In genomic region chr11:5476184-5476819, GRCh38 we compare ENCODE assay signal across 8 cellular contexts. TPM values are rescaled to one million over a fixed set of nuclear protein-coding genes. Genes with fewer than 3 reads are reported as not detected.
A peak's percentile ranks its signal among the peaks of the same experiment; 100 is the strongest.
DNase-seq lines count a peak whose midpoint lies in the region; ATAC-seq, FAIRE-seq and TF ChIP-seq lines count a peak whose summit lies in the region.

No MANE protein-coding gene starts in this region.

- peak; percentile 80 for ATAC-seq in HG02610 (IDR thresholded peaks at IDR 0.05; ENCODE audit: unreplicated experiment)

- no peak overlapping the region for H3K4me3 Mint-ChIP-seq in activated T-helper 1 cell treated with anti-CD3 and anti-CD28 coated beads, Interleukin-12 subunit alpha, Interleukin-12 subunit beta, Interleukin-2, Interleukin-4 antibody, amounts not matched to agents 30 ng/mL and 10 ng/mL and 1 ng/mL, durations not matched to agents 14 hours and 24 hours and 36 hours
- H3K4me3 Mint-ChIP-seq in glutamatergic neuron (ENCODE audit: unreplicated experiment), result no peak overlapping the region

- DNase-seq in GM04504 (ENCODE audit: low read depth) (peak; percentile 18), NCI-H345 treated with DMSO at 0.1 percent for 48 hours (lab: John Stamatoyannopoulos, UW; ENCODE audit: unreplicated experiment) (peak; percentile 34), glutamatergic neuron (peak; percentile 48), retina (peak; percentile 3), DMS79 (lab: John Stamatoyannopoulos, UW) (no peak)
- DNase-seq in activated T-helper 1 cell treated with anti-CD3 and anti-CD28 coated beads, Interleukin-12 subunit alpha, Interleukin-12 subunit beta, Interleukin-2, Interleukin-4 antibody, amounts not matched to agents 30 ng/mL and 10 ng/mL and 1 ng/mL, durations not matched to agents 14 hours and 24 hours and 36 hours (ENCODE audit: low spot score), result peak; percentile 4

- H3K36me3 Mint-ChIP-seq in activated T-helper 1 cell treated with anti-CD3 and anti-CD28 coated beads, Interleukin-12 subunit alpha, Interleukin-12 subunit beta, Interleukin-2, Interleukin-4 antibody, amounts not matched to agents 30 ng/mL and 10 ng/mL and 1 ng/mL, durations not matched to agents 14 hours and 24 hours and 36 hours (ENCODE audit: low read depth), result no peaks in the 10 kb centered on the region
- H3K36me3 Mint-ChIP-seq in glutamatergic neuron (ENCODE audit: unreplicated experiment), result no peaks in the 10 kb centered on the region

- H3K27me3 Mint-ChIP-seq in activated T-helper 1 cell treated with anti-CD3 and anti-CD28 coated beads, Interleukin-12 subunit alpha, Interleukin-12 subunit beta, Interleukin-2, Interleukin-4 antibody, amounts not matched to agents 30 ng/mL and 10 ng/mL and 1 ng/mL, durations not matched to agents 14 hours and 24 hours and 36 hours (ENCODE audit: insufficient read depth), result peaks cover 6% of the 10 kb centered on the region
- H3K27me3 Mint-ChIP-seq in glutamatergic neuron (ENCODE audit: unreplicated experiment), result no peaks in the 10 kb centered on the region

- peak; percentile 90 for TF ChIP-seq CTCF in glutamatergic neuron (IDR thresholded peaks at IDR 0.05; ENCODE audit: partially characterized antibody, unreplicated experiment)

- H3K27ac Mint-ChIP-seq in activated T-helper 1 cell treated with anti-CD3 and anti-CD28 coated beads, Interleukin-12 subunit alpha, Interleukin-12 subunit beta, Interleukin-2, Interleukin-4 antibody, amounts not matched to agents 30 ng/mL and 10 ng/mL and 1 ng/mL, durations not matched to agents 14 hours and 24 hours and 36 hours, result no peak overlapping the region
- no peak overlapping the region for H3K27ac Mint-ChIP-seq in glutamatergic neuron (ENCODE audit: unreplicated experiment)

- peak; percentile 34 for FAIRE-seq in A204.1 (lab: Jason Lieb, UNC)

- no peaks in the 10 kb centered on the region for H3K9me3 Mint-ChIP-seq in activated T-helper 1 cell treated with anti-CD3 and anti-CD28 coated beads, Interleukin-12 subunit alpha, Interleukin-12 subunit beta, Interleukin-2, Interleukin-4 antibody, amounts not matched to agents 30 ng/mL and 10 ng/mL and 1 ng/mL, durations not matched to agents 14 hours and 24 hours and 36 hours
- H3K9me3 Mint-ChIP-seq in glutamatergic neuron (ENCODE audit: unreplicated experiment), result peaks cover 2% of the 10 kb centered on the region

- intact Hi-C loops in activated T-helper 1 cell treated with anti-CD3 and anti-CD28 coated beads, Interleukin-12 subunit alpha, Interleukin-12 subunit beta, Interleukin-2, Interleukin-4 antibody, amounts not matched to agents 30 ng/mL and 10 ng/mL and 1 ng/mL, durations not matched to agents 14 hours and 24 hours and 36 hours (cut with micrococcal nuclease), result loop anchor here (1.0 kb wide), 2 partner anchors 332 to 415 kb away; partner anchors contain the start of gene OR52N2

- H3K4me1 Mint-ChIP-seq in activated T-helper 1 cell treated with anti-CD3 and anti-CD28 coated beads, Interleukin-12 subunit alpha, Interleukin-12 subunit beta, Interleukin-2, Interleukin-4 antibody, amounts not matched to agents 30 ng/mL and 10 ng/mL and 1 ng/mL, durations not matched to agents 14 hours and 24 hours and 36 hours (ENCODE audit: low read depth), result no peaks in the 10 kb centered on the region
- no peaks in the 10 kb centered on the region for H3K4me1 Mint-ChIP-seq in glutamatergic neuron (ENCODE audit: low read depth, unreplicated experiment)

RNA-seq across cellular contexts. Expression of gene OR52D1, which starts 12.2 kb away (rescaled TPM):
- not detected in 2 replicates for total RNA-seq in activated T-helper 1 cell treated with anti-CD3 and anti-CD28 coated beads, Interleukin-12 subunit alpha, Interleukin-12 subunit beta, Interleukin-2, Interleukin-4 antibody, amounts not matched to agents 30 ng/mL and 10 ng/mL and 1 ng/mL, durations not matched to agents 14 hours and 24 hours and 36 hours
- not detected for total RNA-seq in glutamatergic neuron (ENCODE audit: unreplicated experiment)

RNA-seq across cellular contexts. Expression of gene OR51I2, which starts 27.2 kb away (rescaled TPM):
- not detected in 2 replicates for total RNA-seq in activated T-helper 1 cell treated with anti-CD3 and anti-CD28 coated beads, Interleukin-12 subunit alpha, Interleukin-12 subunit beta, Interleukin-2, Interleukin-4 antibody, amounts not matched to agents 30 ng/mL and 10 ng/mL and 1 ng/mL, durations not matched to agents 14 hours and 24 hours and 36 hours
- total RNA-seq in glutamatergic neuron (ENCODE audit: unreplicated experiment), result not detected

RNA-seq across cellular contexts. Expression of gene UBQLN3, which starts 33.5 kb away (rescaled TPM):
- total RNA-seq in activated T-helper 1 cell treated with anti-CD3 and anti-CD28 coated beads, Interleukin-12 subunit alpha, Interleukin-12 subunit beta, Interleukin-2, Interleukin-4 antibody, amounts not matched to agents 30 ng/mL and 10 ng/mL and 1 ng/mL, durations not matched to agents 14 hours and 24 hours and 36 hours, result not detected in 2 replicates
- total RNA-seq in glutamatergic neuron (ENCODE audit: unreplicated experiment), result not detected

RNA-seq across cellular contexts. Expression of gene OR51I1, which starts 35.0 kb away (rescaled TPM):
- total RNA-seq in activated T-helper 1 cell treated with anti-CD3 and anti-CD28 coated beads, Interleukin-12 subunit alpha, Interleukin-12 subunit beta, Interleukin-2, Interleukin-4 antibody, amounts not matched to agents 30 ng/mL and 10 ng/mL and 1 ng/mL, durations not matched to agents 14 hours and 24 hours and 36 hours, result not detected in 2 replicates
- total RNA-seq in glutamatergic neuron (ENCODE audit: unreplicated experiment), result not detected

RNA-seq across cellular contexts. Expression of gene UBQLNL, which starts 40.2 kb away (rescaled TPM):
- 0.18 TPM in 1 of 2 replicates, not detected in the other for total RNA-seq in activated T-helper 1 cell treated with anti-CD3 and anti-CD28 coated beads, Interleukin-12 subunit alpha, Interleukin-12 subunit beta, Interleukin-2, Interleukin-4 antibody, amounts not matched to agents 30 ng/mL and 10 ng/mL and 1 ng/mL, durations not matched to agents 14 hours and 24 hours and 36 hours
- not detected for total RNA-seq in glutamatergic neuron (ENCODE audit: unreplicated experiment)
